1 cellular context compared by ENCODE assay signal in the genomic region with DNA sequence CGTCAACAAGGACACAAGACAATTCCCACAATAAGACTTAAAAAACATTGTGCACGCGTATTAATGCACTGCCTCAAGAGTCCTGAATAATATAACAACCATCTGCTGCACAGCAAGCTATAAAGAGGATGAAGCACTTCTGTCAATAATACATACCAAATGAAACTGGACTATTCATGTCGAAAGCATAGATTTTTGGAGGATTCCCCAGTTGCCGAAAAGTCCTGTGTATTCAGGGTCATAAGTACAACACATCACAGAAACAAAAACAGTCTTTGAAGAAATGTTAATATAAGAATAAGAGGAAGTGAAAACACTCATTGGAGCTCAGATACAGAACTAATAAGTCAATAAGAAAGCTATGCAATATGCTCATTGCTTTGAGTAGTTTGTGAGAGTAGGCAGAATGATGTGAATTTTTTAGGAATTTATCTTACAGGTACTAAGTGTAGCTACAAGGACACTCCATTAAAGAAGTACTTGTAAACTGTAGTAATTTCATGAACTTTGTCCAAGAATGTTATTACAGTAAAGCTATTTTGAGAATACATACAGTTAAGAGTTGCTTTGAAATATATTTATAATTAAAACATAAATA.
TF ChIP-seq lines count a peak whose summit lies in the region.

No MANE protein-coding gene starts in this region.

TF ChIP-seq in WTC11, 78 proteins besides CTCF, POLR2A, EP300 and RAD21 (continued from another document):
- TF ChIP-seq MLX (CRISPR knock-in tag; IDR thresholded peaks at IDR 0.05) (no peak), SP1 (CRISPR knock-in tag; conservative IDR thresholded peaks at IDR 0.05) (no peak), FOXP4 (CRISPR knock-in tag; IDR thresholded peaks at IDR 0.05) (no peak), ZSCAN18 (CRISPR knock-in tag; IDR thresholded peaks at IDR 0.05) (no peak), SMAD4 (CRISPR knock-in tag; IDR thresholded peaks at IDR 0.05) (no peak), HMGA2 (CRISPR knock-in tag; IDR thresholded peaks at IDR 0.05) (no peak), ESRRA (CRISPR knock-in tag; IDR thresholded peaks at IDR 0.05; ENCODE audit: borderline replicate concordance) (no peak)
- TF ChIP-seq, protein P1, sequence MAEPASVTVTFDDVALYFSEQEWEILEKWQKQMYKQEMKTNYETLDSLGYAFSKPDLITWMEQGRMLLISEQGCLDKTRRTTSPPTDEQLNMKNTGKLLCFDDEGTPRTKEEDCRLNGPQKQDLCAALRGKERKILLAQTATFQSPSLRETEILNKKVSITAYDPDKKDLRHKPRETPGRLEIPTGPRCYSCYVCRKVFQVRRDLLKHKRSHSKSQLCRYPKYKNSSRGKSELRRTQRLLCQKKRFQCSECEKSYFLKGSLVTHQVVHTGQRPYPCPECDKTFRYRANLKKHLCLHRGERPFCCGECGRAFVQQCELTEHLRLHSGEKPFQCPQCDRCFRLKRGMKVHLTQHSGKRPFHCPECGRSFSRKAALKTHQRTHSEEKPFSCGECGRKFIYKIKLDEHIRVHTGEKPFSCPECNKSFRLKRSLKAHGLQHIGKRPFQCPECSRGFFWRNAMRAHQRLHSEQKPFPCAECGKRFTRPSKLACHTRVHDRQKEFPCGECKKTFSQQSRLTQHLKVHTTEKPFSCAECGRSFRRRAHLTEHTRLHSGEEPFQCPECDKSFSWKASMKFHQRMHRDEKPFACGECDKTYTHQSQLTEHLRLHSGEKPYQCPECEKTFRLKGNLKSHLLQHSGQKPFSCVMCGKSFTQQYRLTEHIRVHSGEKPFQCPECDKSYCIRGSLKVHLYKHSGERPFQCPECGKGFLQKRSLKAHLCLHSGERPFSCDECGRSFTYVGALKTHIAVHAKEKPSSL (CRISPR knock-in tag; conservative IDR thresholded peaks at IDR 0.05), result no peak
- TF ChIP-seq, protein P2, sequence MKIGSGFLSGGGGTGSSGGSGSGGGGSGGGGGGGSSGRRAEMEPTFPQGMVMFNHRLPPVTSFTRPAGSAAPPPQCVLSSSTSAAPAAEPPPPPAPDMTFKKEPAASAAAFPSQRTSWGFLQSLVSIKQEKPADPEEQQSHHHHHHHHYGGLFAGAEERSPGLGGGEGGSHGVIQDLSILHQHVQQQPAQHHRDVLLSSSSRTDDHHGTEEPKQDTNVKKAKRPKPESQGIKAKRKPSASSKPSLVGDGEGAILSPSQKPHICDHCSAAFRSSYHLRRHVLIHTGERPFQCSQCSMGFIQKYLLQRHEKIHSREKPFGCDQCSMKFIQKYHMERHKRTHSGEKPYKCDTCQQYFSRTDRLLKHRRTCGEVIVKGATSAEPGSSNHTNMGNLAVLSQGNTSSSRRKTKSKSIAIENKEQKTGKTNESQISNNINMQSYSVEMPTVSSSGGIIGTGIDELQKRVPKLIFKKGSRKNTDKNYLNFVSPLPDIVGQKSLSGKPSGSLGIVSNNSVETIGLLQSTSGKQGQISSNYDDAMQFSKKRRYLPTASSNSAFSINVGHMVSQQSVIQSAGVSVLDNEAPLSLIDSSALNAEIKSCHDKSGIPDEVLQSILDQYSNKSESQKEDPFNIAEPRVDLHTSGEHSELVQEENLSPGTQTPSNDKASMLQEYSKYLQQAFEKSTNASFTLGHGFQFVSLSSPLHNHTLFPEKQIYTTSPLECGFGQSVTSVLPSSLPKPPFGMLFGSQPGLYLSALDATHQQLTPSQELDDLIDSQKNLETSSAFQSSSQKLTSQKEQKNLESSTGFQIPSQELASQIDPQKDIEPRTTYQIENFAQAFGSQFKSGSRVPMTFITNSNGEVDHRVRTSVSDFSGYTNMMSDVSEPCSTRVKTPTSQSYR (CRISPR knock-in tag; IDR thresholded peaks at IDR 0.05), result no peak
- TF ChIP-seq, protein P3, sequence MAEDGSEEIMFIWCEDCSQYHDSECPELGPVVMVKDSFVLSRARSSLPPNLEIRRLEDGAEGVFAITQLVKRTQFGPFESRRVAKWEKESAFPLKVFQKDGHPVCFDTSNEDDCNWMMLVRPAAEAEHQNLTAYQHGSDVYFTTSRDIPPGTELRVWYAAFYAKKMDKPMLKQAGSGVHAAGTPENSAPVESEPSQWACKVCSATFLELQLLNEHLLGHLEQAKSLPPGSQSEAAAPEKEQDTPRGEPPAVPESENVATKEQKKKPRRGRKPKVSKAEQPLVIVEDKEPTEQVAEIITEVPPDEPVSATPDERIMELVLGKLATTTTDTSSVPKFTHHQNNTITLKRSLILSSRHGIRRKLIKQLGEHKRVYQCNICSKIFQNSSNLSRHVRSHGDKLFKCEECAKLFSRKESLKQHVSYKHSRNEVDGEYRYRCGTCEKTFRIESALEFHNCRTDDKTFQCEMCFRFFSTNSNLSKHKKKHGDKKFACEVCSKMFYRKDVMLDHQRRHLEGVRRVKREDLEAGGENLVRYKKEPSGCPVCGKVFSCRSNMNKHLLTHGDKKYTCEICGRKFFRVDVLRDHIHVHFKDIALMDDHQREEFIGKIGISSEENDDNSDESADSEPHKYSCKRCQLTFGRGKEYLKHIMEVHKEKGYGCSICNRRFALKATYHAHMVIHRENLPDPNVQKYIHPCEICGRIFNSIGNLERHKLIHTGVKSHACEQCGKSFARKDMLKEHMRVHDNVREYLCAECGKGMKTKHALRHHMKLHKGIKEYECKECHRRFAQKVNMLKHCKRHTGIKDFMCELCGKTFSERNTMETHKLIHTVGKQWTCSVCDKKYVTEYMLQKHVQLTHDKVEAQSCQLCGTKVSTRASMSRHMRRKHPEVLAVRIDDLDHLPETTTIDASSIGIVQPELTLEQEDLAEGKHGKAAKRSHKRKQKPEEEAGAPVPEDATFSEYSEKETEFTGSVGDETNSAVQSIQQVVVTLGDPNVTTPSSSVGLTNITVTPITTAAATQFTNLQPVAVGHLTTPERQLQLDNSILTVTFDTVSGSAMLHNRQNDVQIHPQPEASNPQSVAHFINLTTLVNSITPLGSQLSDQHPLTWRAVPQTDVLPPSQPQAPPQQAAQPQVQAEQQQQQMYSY (CRISPR knock-in tag; IDR thresholded peaks at IDR 0.05), result no peak
